38 cellular contexts compared by ENCODE assay signal in genomic region chr10:122280977-122281376, GRCh38. TPM values are rescaled to one million over a fixed set of nuclear protein-coding genes. Genes with fewer than 3 reads are reported as not detected.
"Had no signal": no experiment of that assay in that cellular context is flagged by ENCODE, and none has a peak within 500 bp of the region (broad histone marks: within the 10 kb centered on the region; RNA-seq: fewer than 3 reads in every experiment).

No MANE protein-coding gene starts in this region.

- DNase-seq: activated CD4-positive, alpha-beta memory T cell treated with anti-CD3 and anti-CD28 coated beads for 36 hours; activated CD4-positive, alpha-beta T cell treated with anti-CD3 and anti-CD28 coated beads for 36 hours; activated CD4-positive, alpha-beta T cell treated with anti-CD3 and anti-CD28 coated beads, Interleukin-2, amount 10 ng/mL, durations not matched to agents 24 days and 14 days; activated CD4-positive, CD25-positive, alpha-beta regulatory T cell; activated CD4-positive, CD25-positive, alpha-beta regulatory T cell treated with anti-CD3 and anti-CD28 coated beads, Interleukin-2, amount 50 U/mL, for 72 hours; activated CD8-positive, alpha-beta memory T cell treated with anti-CD3 and anti-CD28 coated beads, Interleukin-2, amount 10 ng/mL, durations not matched to agents 7 days and 5 days; activated CD8-positive, alpha-beta memory T cell treated with anti-CD3 and anti-CD28 coated beads, Interleukin-2, amount 50 U/mL, for 4 hours; activated CD8-positive, alpha-beta T cell treated with anti-CD3 and anti-CD28 coated beads, Interleukin-2, amount 10 ng/mL, durations not matched to agents 7 days and 5 days; activated effector memory CD4-positive, alpha-beta T cell treated with anti-CD3 and anti-CD28 coated beads, Interleukin-2, amount 50 U/mL, for 16 hours; activated naive CD4-positive, alpha-beta T cell treated with anti-CD3 and anti-CD28 coated beads for 36 hours; activated naive CD8-positive, alpha-beta T cell treated with anti-CD3 and anti-CD28 coated beads for 36 hours; activated naive CD8-positive, alpha-beta T cell treated with anti-CD3 and anti-CD28 coated beads, Interleukin-2, amount 50 U/mL, for 24 hours; activated T-cell treated with anti-CD3 and anti-CD28 coated beads, Interleukin-2, amount 50 U/mL, for 1 hour; activated T-cell treated with anti-CD3 and anti-CD28 coated beads, Interleukin-2, amount 50 U/mL, for 48 hours; amygdala; aorta; body of pancreas; central memory CD4-positive, alpha-beta T cell; cerebellar nuclear complex; cortex of kidney; dermis blood vessel endothelial cell; effector CD4-positive, alpha-beta T cell; effector memory CD8-positive, alpha-beta T cell; esophagus squamous epithelium; T-helper 1 cell; T-helper 17 cell; T1000 had no signal

- H3K4me3 Mint-ChIP-seq: activated CD4-positive, alpha-beta memory T cell treated with anti-CD3 and anti-CD28 coated beads for 36 hours; activated CD4-positive, alpha-beta T cell treated with anti-CD3 and anti-CD28 coated beads for 36 hours; activated CD4-positive, alpha-beta T cell treated with anti-CD3 and anti-CD28 coated beads, Interleukin-2, amount 10 ng/mL, durations not matched to agents 24 days and 14 days; activated CD8-positive, alpha-beta memory T cell treated with anti-CD3 and anti-CD28 coated beads, Interleukin-2, amount 10 ng/mL, durations not matched to agents 7 days and 5 days; activated CD8-positive, alpha-beta T cell treated with anti-CD3 and anti-CD28 coated beads, Interleukin-2, amount 10 ng/mL, durations not matched to agents 7 days and 5 days; activated naive CD4-positive, alpha-beta T cell treated with anti-CD3 and anti-CD28 coated beads for 36 hours; activated naive CD4-positive, alpha-beta T cell treated with anti-CD3 and anti-CD28 coated beads, Interleukin-2, amount 50 U/mL, for 24 hours; activated naive CD8-positive, alpha-beta T cell treated with anti-CD3 and anti-CD28 coated beads for 36 hours; activated naive CD8-positive, alpha-beta T cell treated with anti-CD3 and anti-CD28 coated beads, Interleukin-2, amount 50 U/mL, for 24 hours; activated T-helper 1 cell treated with anti-CD3 and anti-CD28 coated beads, Interleukin-12 subunit alpha, Interleukin-12 subunit beta, Interleukin-2, Interleukin-4 antibody, amounts not matched to agents 30 ng/mL and 10 ng/mL and 1 ng/mL, durations not matched to agents 14 hours and 24 hours and 36 hours; effector memory CD8-positive, alpha-beta T cell; T-helper 17 cell; T-helper 2 cell treated with Interferon-gamma antibody and Interleukin-4, amounts not matched to agents 5 μg/mL and 100 μg/mL, for 36 hours had no signal

- H3K4me1 Mint-ChIP-seq: activated CD4-positive, alpha-beta T cell treated with anti-CD3 and anti-CD28 coated beads for 36 hours; activated CD4-positive, alpha-beta T cell treated with anti-CD3 and anti-CD28 coated beads, Interleukin-2, amount 10 ng/mL, durations not matched to agents 24 days and 14 days; activated CD8-positive, alpha-beta memory T cell treated with anti-CD3 and anti-CD28 coated beads, Interleukin-2, amount 10 ng/mL, durations not matched to agents 7 days and 5 days; activated naive CD4-positive, alpha-beta T cell treated with anti-CD3 and anti-CD28 coated beads, Interleukin-2, amount 50 U/mL, for 24 hours; activated naive CD8-positive, alpha-beta T cell treated with anti-CD3 and anti-CD28 coated beads for 36 hours; activated naive CD8-positive, alpha-beta T cell treated with anti-CD3 and anti-CD28 coated beads, Interleukin-2, amount 50 U/mL, for 24 hours had no signal

- H3K4me3 ChIP-seq: adrenal gland, body of pancreas, esophagus squamous epithelium, gastroesophageal sphincter had no signal

- H3K4me1 ChIP-seq: adrenal gland, body of pancreas, esophagus squamous epithelium, gastroesophageal sphincter had no signal

- H3K9me3 ChIP-seq: adrenal gland, body of pancreas, esophagus squamous epithelium, gastroesophageal sphincter had no signal

- H3K9me3 Mint-ChIP-seq: activated CD4-positive, alpha-beta memory T cell treated with anti-CD3 and anti-CD28 coated beads for 36 hours; activated CD4-positive, alpha-beta T cell treated with anti-CD3 and anti-CD28 coated beads, Interleukin-2, amount 10 ng/mL, durations not matched to agents 24 days and 14 days; activated naive CD4-positive, alpha-beta T cell treated with anti-CD3 and anti-CD28 coated beads for 36 hours; activated naive CD4-positive, alpha-beta T cell treated with anti-CD3 and anti-CD28 coated beads, Interleukin-2, amount 50 U/mL, for 24 hours; activated naive CD8-positive, alpha-beta T cell treated with anti-CD3 and anti-CD28 coated beads for 36 hours; activated naive CD8-positive, alpha-beta T cell treated with anti-CD3 and anti-CD28 coated beads, Interleukin-2, amount 50 U/mL, for 24 hours; activated T-helper 1 cell treated with anti-CD3 and anti-CD28 coated beads, Interleukin-12 subunit alpha, Interleukin-12 subunit beta, Interleukin-2, Interleukin-4 antibody, amounts not matched to agents 30 ng/mL and 10 ng/mL and 1 ng/mL, durations not matched to agents 14 hours and 24 hours and 36 hours; activated T-helper 2 cell treated with anti-CD3 and anti-CD28 coated beads, Interferon-gamma antibody, Interleukin-2, Interleukin-4, amounts not matched to agents 10 μg/mL and 5 μg/mL and 100 μg/mL, durations not matched to agents 14 hours and 24 hours and 36 hours; effector memory CD8-positive, alpha-beta T cell; T-helper 2 cell treated with Interferon-gamma antibody and Interleukin-4, amounts not matched to agents 5 μg/mL and 100 μg/mL, for 36 hours had no signal

- H3K27ac ChIP-seq: adrenal gland, body of pancreas, epithelial cell of prostate, esophagus squamous epithelium, gastroesophageal sphincter had no signal

- H3K27ac Mint-ChIP-seq: activated CD4-positive, alpha-beta memory T cell treated with anti-CD3 and anti-CD28 coated beads for 36 hours; activated CD4-positive, alpha-beta T cell treated with anti-CD3 and anti-CD28 coated beads for 36 hours; activated CD4-positive, alpha-beta T cell treated with anti-CD3 and anti-CD28 coated beads, Interleukin-2, amount 10 ng/mL, durations not matched to agents 24 days and 14 days; activated CD8-positive, alpha-beta memory T cell treated with anti-CD3 and anti-CD28 coated beads, Interleukin-2, amount 10 ng/mL, durations not matched to agents 7 days and 5 days; activated CD8-positive, alpha-beta T cell treated with anti-CD3 and anti-CD28 coated beads, Interleukin-2, amount 10 ng/mL, durations not matched to agents 7 days and 5 days; activated naive CD4-positive, alpha-beta T cell treated with anti-CD3 and anti-CD28 coated beads for 36 hours; activated naive CD4-positive, alpha-beta T cell treated with anti-CD3 and anti-CD28 coated beads, Interleukin-2, amount 50 U/mL, for 24 hours; activated naive CD8-positive, alpha-beta T cell treated with anti-CD3 and anti-CD28 coated beads for 36 hours; activated naive CD8-positive, alpha-beta T cell treated with anti-CD3 and anti-CD28 coated beads, Interleukin-2, amount 50 U/mL, for 24 hours; activated T-helper 1 cell treated with anti-CD3 and anti-CD28 coated beads, Interleukin-12 subunit alpha, Interleukin-12 subunit beta, Interleukin-2, Interleukin-4 antibody, amounts not matched to agents 30 ng/mL and 10 ng/mL and 1 ng/mL, durations not matched to agents 14 hours and 24 hours and 36 hours; activated T-helper 2 cell treated with anti-CD3 and anti-CD28 coated beads, Interferon-gamma antibody, Interleukin-2, Interleukin-4, amounts not matched to agents 10 μg/mL and 5 μg/mL and 100 μg/mL, durations not matched to agents 14 hours and 24 hours and 36 hours; T-helper 17 cell; T-helper 2 cell treated with Interferon-gamma antibody and Interleukin-4, amounts not matched to agents 5 μg/mL and 100 μg/mL, for 36 hours had no signal

- H3K27me3 ChIP-seq: adrenal gland, body of pancreas, esophagus squamous epithelium, gastroesophageal sphincter had no signal

- H3K36me3 ChIP-seq: adrenal gland, esophagus squamous epithelium, gastroesophageal sphincter had no signal

- ATAC-seq: activated CD4-positive, alpha-beta T cell treated with anti-CD3 and anti-CD28 coated beads for 36 hours; activated CD8-positive, alpha-beta memory T cell treated with anti-CD3 and anti-CD28 coated beads, Interleukin-2, amount 10 ng/mL, durations not matched to agents 7 days and 5 days; activated CD8-positive, alpha-beta T cell treated with anti-CD3 and anti-CD28 coated beads, Interleukin-2, amount 10 ng/mL, durations not matched to agents 7 days and 5 days; activated naive CD8-positive, alpha-beta T cell treated with anti-CD3 and anti-CD28 coated beads, Interleukin-2, amount 50 U/mL, for 24 hours; body of pancreas; effector memory CD8-positive, alpha-beta T cell; gastroesophageal sphincter; T-helper 17 cell had no signal

- H3K36me3 Mint-ChIP-seq: activated CD4-positive, alpha-beta memory T cell treated with anti-CD3 and anti-CD28 coated beads for 36 hours; activated CD8-positive, alpha-beta memory T cell treated with anti-CD3 and anti-CD28 coated beads, Interleukin-2, amount 10 ng/mL, durations not matched to agents 7 days and 5 days; activated naive CD4-positive, alpha-beta T cell treated with anti-CD3 and anti-CD28 coated beads, Interleukin-2, amount 50 U/mL, for 24 hours; activated naive CD8-positive, alpha-beta T cell treated with anti-CD3 and anti-CD28 coated beads for 36 hours had no signal

RNA-seq across cellular contexts. Expression of gene BTBD16, which starts 9.9 kb away (rescaled TPM):
- total RNA-seq: activated CD4-positive, alpha-beta memory T cell treated with anti-CD3 and anti-CD28 coated beads for 36 hours; activated CD4-positive, alpha-beta T cell treated with anti-CD3 and anti-CD28 coated beads for 36 hours; activated CD4-positive, alpha-beta T cell treated with anti-CD3 and anti-CD28 coated beads, Interleukin-2, amount 10 ng/mL, durations not matched to agents 24 days and 14 days; activated CD8-positive, alpha-beta memory T cell treated with anti-CD3 and anti-CD28 coated beads for 36 hours; activated CD8-positive, alpha-beta memory T cell treated with anti-CD3 and anti-CD28 coated beads, Interleukin-2, amount 10 ng/mL, durations not matched to agents 7 days and 5 days; activated CD8-positive, alpha-beta T cell treated with anti-CD3 and anti-CD28 coated beads, Interleukin-2, amount 10 ng/mL, durations not matched to agents 7 days and 5 days; activated naive CD4-positive, alpha-beta T cell treated with anti-CD3 and anti-CD28 coated beads for 36 hours; activated naive CD8-positive, alpha-beta T cell treated with anti-CD3 and anti-CD28 coated beads for 36 hours; activated T-helper 1 cell treated with anti-CD3 and anti-CD28 coated beads, Interleukin-12 subunit alpha, Interleukin-12 subunit beta, Interleukin-2, Interleukin-4 antibody, amounts not matched to agents 30 ng/mL and 10 ng/mL and 1 ng/mL, durations not matched to agents 14 hours and 24 hours and 36 hours; activated T-helper 2 cell treated with anti-CD3 and anti-CD28 coated beads, Interferon-gamma antibody, Interleukin-2, Interleukin-4, amounts not matched to agents 10 μg/mL and 5 μg/mL and 100 μg/mL, durations not matched to agents 14 hours and 24 hours and 36 hours; body of pancreas; dermis blood vessel endothelial cell; endothelial cell of umbilical vein; esophagus squamous epithelium; fibroblast of lung; fibroblast of villous mesenchyme; gastroesophageal sphincter; T-helper 17 cell had no signal
- polyA plus RNA-seq: fibroblast of lung had no signal
